ENCODE assay signal across 1 cellular context in the genomic region with DNA sequence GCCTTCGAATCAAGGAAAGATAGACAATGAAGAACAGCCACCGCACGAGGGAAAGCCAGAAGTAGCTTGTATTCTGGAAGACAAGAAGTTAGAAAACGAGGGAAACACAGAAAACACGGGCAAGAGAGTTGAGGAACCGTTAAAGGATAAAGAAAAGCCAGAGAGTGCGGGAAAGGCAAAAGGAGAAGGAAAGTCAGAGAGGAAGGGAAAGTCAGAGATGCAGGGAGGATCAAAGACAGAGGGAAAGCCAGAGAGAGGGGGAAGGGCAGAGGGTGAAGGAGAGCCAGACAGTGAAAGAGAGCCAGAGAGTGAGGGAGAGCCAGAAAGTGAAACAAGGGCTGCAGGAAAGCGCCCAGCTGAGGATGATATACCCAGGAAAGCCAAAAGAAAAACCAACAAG.
TF ChIP-seq lines count a peak whose summit lies in the region.

No MANE protein-coding gene starts in this region.

TF ChIP-seq in A549, 52 proteins besides CTCF, POLR2A, EP300 and RAD21:
- TF ChIP-seq ESRRA (IDR thresholded peaks at IDR 0.05; ENCODE audit: borderline replicate concordance, low read length), result no peak
- TF ChIP-seq FOSL2 (IDR thresholded peaks at IDR 0.05), result no peak
- TF ChIP-seq FOSL2 (CRISPR knock-in tag; IDR thresholded peaks at IDR 0.05), result no peak
- no peak for TF ChIP-seq MYC (IDR thresholded peaks at IDR 0.05; ENCODE audit: borderline replicate concordance, low read length)
- TF ChIP-seq ZSCAN20 (CRISPR knock-in tag; IDR thresholded peaks at IDR 0.05), result no peak
- TF ChIP-seq, protein P1, sequence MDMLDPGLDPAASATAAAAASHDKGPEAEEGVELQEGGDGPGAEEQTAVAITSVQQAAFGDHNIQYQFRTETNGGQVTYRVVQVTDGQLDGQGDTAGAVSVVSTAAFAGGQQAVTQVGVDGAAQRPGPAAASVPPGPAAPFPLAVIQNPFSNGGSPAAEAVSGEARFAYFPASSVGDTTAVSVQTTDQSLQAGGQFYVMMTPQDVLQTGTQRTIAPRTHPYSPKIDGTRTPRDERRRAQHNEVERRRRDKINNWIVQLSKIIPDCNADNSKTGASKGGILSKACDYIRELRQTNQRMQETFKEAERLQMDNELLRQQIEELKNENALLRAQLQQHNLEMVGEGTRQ (IDR thresholded peaks at IDR 0.05), result no peak
- TF ChIP-seq EHMT2 (IDR thresholded peaks at IDR 0.05; ENCODE audit: low read depth), result no peak
- TF ChIP-seq RFX5 (IDR thresholded peaks at IDR 0.05), result no peak
- TF ChIP-seq NFE2L2 (conservative IDR thresholded peaks at IDR 0.05; ENCODE audit: low read length), result no peak
- no peak for TF ChIP-seq HOXA7 (CRISPR knock-in tag; IDR thresholded peaks at IDR 0.05)
- TF ChIP-seq CHD4 (IDR thresholded peaks at IDR 0.05; ENCODE audit: borderline replicate concordance), result no peak
- no peak for TF ChIP-seq CBX8 (IDR thresholded peaks at IDR 0.05)
